In the genomic region with DNA sequence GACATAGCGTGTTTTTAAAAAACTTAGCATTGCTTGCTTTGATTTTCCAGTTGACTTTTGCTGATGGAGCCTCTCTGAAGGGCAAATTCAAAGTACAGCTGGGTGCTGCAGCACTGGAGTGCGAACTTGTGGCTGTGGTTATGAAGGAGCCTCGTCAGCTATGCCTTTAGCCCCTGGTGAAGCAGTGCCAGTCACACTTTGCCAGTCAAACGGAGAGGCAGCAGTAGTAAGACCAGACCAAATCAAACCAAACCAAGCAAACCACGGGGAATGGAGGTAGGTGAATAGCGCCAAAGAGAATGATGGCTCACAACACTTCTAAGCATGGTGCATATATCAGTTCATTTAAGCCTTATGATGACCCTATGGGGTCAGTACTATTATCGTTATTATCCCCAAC, we compare ENCODE assay signal across 8 cellular contexts. TPM values are rescaled to one million over a fixed set of nuclear protein-coding genes. Genes with fewer than 3 reads are reported as not detected.
DNase-seq lines count a peak whose midpoint lies in the region; ATAC-seq and TF ChIP-seq lines count a peak whose summit lies in the region.

No MANE protein-coding gene starts in this region.

- TF ChIP-seq POLR2A in erythroblast (IDR thresholded peaks at IDR 0.05; ENCODE audit: low read length), result no peak

- no peak overlapping the region for H3K4me3 ChIP-seq in AG04450 (ENCODE audit: low read depth, low read length)
- H3K4me3 ChIP-seq in WI38 (ENCODE audit: low read depth, low read length), result peak overlapping the region; percentile 41
- no peak overlapping the region for H3K4me3 ChIP-seq in muscle layer of duodenum (ENCODE audit: low read depth in 1 of 2, low read length in 2 of 2)

- H3K27ac ChIP-seq in AG04450 (ENCODE audit: low read depth, low read length) (peak overlapping the region; percentile 91), muscle layer of duodenum (ENCODE audit: low read length) (peak overlapping the region; percentile 24)

- peaks cover 15 to 18% of the 10 kb centered on the region in 2 donors for H3K4me1 ChIP-seq in muscle layer of duodenum (ENCODE audit: control insufficient read depth in 1 of 2, insufficient read depth in 2 of 2, low read length in 2 of 2)

- POLR2A ChIA-PET in AG04450 (lab: Yijun Ruan, JAX), result interaction anchor here (0.5 to 2.8 kb wide), 6 partner anchors 14 to 633 kb away, joined by 3 to 24 read pairs (median 6); no protein-coding TSS in a partner anchor

- H3K36me3 ChIP-seq in muscle layer of duodenum (ENCODE audit: control insufficient read depth in 1 of 2, insufficient read depth in 2 of 2, low read length in 2 of 2), result peaks cover 0 to 14% of the 10 kb centered on the region in 2 donors

- ATAC-seq in GM18909 (IDR thresholded peaks at IDR 0.05; ENCODE audit: poor library complexity, unreplicated experiment), result peak; percentile 17

- CTCF ChIA-PET in AG04450 (lab: Charles Lee), result interaction anchor here (1.4 kb wide), 1 partner anchor 596 kb away, joined by 3 read pairs; no protein-coding TSS in a partner anchor

- no peak for DNase-seq in AG04450 (ENCODE audit: low read depth, low spot score)
- no peak for DNase-seq in GOT3 (lab: John Stamatoyannopoulos, UW)
- no peak for DNase-seq in erythroblast (lab: John Stamatoyannopoulos, UW)
- no peak for DNase-seq in NCI-H1048 (lab: John Stamatoyannopoulos, UW)
- no peak for DNase-seq in NCI-H345 treated with DMSO at 0.1 percent for 48 hours (lab: John Stamatoyannopoulos, UW; ENCODE audit: unreplicated experiment)

- H3K27me3 ChIP-seq in AG04450 (ENCODE audit: control insufficient read depth, insufficient read depth, low read length) (no peaks in the 10 kb centered on the region), muscle layer of duodenum (ENCODE audit: low read depth, low read length) (no peaks in the 10 kb centered on the region)

- TF ChIP-seq CTCF in AG04450 (IDR thresholded peaks at IDR 0.05; ENCODE audit: low read depth, low read length) (no peak), WI38 (IDR thresholded peaks at IDR 0.05; ENCODE audit: low read depth, low read length) (no peak)

- H3K9me3 ChIP-seq in AG04450 (ENCODE audit: control insufficient read depth, insufficient read depth, low read length) (peaks cover 3% of the 10 kb centered on the region; the same call in 1 of the 2 replicates), muscle layer of duodenum (ENCODE audit: control insufficient read depth in 1 of 2, low read length in 2 of 2) (no peaks in the 10 kb centered on the region)

RNA-seq across cellular contexts. Expression of a gene that starts 15.1 kb away (rescaled TPM):
- polyA plus RNA-seq in AG04450 (2011; rRNA removed), result 520 and 749 TPM in 2 replicates
- 432 and 681 TPM in 2 replicates for polyA minus RNA-seq in AG04450 (2011; rRNA and poly(A)+ RNA removed)
